28 cellular contexts compared by ENCODE assay signal in the genomic region with DNA sequence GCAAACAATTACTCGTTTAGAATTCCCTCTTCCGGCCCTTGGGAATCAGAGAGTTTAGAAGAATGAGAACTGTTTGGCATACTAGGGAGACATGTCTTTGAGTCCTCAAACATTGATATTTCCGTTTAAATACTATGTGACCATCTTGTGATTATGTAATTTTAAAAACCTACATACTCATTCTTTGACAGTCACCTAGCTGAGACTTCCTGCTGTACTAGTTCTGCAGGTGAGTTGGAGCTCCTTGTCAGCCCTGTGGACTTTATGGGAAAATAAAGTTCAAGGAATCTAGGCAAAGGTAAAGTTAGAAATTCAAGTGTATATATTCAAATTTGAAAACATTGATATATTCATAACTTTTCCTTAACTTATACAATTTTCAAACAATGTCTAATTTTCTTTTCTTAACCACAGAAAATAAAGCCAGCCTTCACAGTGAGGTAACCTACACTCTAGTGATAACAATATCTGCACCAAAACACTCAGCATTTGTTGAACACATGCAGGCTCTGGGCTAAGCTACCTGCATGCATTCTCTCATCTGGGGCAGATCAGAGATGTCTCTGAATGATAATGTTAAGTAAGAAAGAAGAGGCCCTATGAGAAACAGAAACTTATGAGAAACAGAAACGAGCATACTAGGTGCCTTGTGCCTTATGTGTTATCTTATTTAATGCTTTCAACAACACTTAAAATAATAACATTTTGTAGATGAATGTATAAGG.
"Had no signal": no experiment of that assay in that cellular context is flagged by ENCODE, and none has a peak within 500 bp of the region (broad histone marks: within the 10 kb centered on the region; RNA-seq: fewer than 3 reads in every experiment).

No MANE protein-coding gene starts in this region.

- H3K36me3 Mint-ChIP-seq: stimulated activated naive B cell treated with anti-CD40 and anti-IgM and Interleukin-4, amounts not matched to agents 10 μg/mL and 1 μg/mL and 100 μg/mL, for 72 hours had no signal

- H3K4me1 ChIP-seq: left lung, lower lobe of right lung, prostate gland, stomach, testis, thyroid gland, transverse colon, upper lobe of right lung had no signal

- H3K36me3 ChIP-seq: left lung, lower lobe of right lung, neutrophil, ovary, prostate gland, stomach, thyroid gland, transverse colon, upper lobe of right lung had no signal

- DNase-seq: hippocampal formation; kidney; left colon; left lung; lower lobe of right lung; mammary epithelial cell; mesenchymal stem cell; naive thymus-derived CD8-positive, alpha-beta T cell; ovary; posterior cingulate gyrus; retina; right cardiac atrium; stimulated activated CD4-positive, alpha-beta T cell treated with anti-CD3 and anti-CD28 coated beads, Interleukin-12 subunit alpha, Interleukin-12 subunit beta, amount 100 ng/mL, for 4 hours; stimulated activated CD4-positive, alpha-beta T cell treated with anti-CD3 and anti-CD28 coated beads, Interleukin-15, amount 100 ng/mL, for 24 hours; stimulated activated CD4-positive, alpha-beta T cell treated with anti-CD3 and anti-CD28 coated beads, Interleukin-2, amount 100 ng/mL, for 24 hours; stimulated activated CD4-positive, alpha-beta T cell treated with anti-CD3 and anti-CD28 coated beads, Interleukin-4, amount 100 ng/mL, for 1 hour; stimulated activated naive B cell treated with anti-CD40 and anti-IgM and Interleukin-4, amounts not matched to agents 10 μg/mL and 1 μg/mL and 100 μg/mL, for 72 hours; stimulated activated naive CD8-positive, alpha-beta T cell treated with anti-CD3 and anti-CD28 coated beads, Interleukin-15, Interleukin-2, amounts not matched to agents 100 U/mL and 50 U/mL, for 24 hours; stomach; testis; thyroid gland; transverse colon; upper lobe of right lung had no signal

- H3K27ac Mint-ChIP-seq: naive thymus-derived CD8-positive, alpha-beta T cell; stimulated activated naive B cell treated with anti-CD40 and anti-IgM and Interleukin-4, amounts not matched to agents 10 μg/mL and 1 μg/mL and 100 μg/mL, for 72 hours had no signal

- H3K9me3 ChIP-seq: left lung, lower lobe of right lung, neutrophil, ovary, prostate gland, testis, thyroid gland, transverse colon, upper lobe of right lung had no signal

- H3K27me3 ChIP-seq: neutrophil, ovary, testis, thyroid gland had no signal

- H3K27ac ChIP-seq: left lung, lower lobe of right lung, neutrophil, ovary, prostate gland, skin epidermis, stomach, testis, thyroid gland, transverse colon, upper lobe of right lung had no signal

- H3K4me3 Mint-ChIP-seq: naive thymus-derived CD8-positive, alpha-beta T cell; nephron; neural crest cell; stimulated activated naive B cell treated with anti-CD40 and anti-IgM and Interleukin-4, amounts not matched to agents 10 μg/mL and 1 μg/mL and 100 μg/mL, for 72 hours had no signal

- H3K4me3 ChIP-seq: left lung, lower lobe of right lung, ovary, prostate gland, skin epidermis, stomach, testis, thyroid gland, transverse colon, upper lobe of right lung had no signal
